Comparison of ENCODE assay signal across 1 cellular context in genomic region chr6:26593278-26594127, GRCh38.
TF ChIP-seq lines count a peak whose summit lies in the region.

No MANE protein-coding gene starts in this region.

TF ChIP-seq in K562, 482 proteins besides CTCF, POLR2A, EP300 and RAD21 (continued from another document and continues in another):
- TF ChIP-seq, protein P1, sequence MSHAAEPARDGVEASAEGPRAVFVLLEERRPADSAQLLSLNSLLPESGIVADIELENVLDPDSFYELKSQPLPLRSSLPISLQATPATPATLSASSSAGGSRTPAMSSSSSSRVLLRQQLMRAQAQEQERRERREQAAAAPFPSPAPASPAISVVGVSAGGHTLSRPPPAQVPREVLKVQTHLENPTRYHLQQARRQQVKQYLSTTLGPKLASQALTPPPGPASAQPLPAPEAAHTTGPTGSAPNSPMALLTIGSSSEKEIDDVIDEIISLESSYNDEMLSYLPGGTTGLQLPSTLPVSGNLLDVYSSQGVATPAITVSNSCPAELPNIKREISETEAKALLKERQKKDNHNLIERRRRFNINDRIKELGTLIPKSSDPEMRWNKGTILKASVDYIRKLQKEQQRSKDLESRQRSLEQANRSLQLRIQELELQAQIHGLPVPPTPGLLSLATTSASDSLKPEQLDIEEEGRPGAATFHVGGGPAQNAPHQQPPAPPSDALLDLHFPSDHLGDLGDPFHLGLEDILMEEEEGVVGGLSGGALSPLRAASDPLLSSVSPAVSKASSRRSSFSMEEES (CRISPR knock-in tag; IDR thresholded peaks at IDR 0.05) = no peak
- TF ChIP-seq, protein P2, sequence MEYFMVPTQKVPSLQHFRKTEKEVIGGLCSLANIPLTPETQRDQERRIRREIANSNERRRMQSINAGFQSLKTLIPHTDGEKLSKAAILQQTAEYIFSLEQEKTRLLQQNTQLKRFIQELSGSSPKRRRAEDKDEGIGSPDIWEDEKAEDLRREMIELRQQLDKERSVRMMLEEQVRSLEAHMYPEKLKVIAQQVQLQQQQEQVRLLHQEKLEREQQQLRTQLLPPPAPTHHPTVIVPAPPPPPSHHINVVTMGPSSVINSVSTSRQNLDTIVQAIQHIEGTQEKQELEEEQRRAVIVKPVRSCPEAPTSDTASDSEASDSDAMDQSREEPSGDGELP (CRISPR knock-in tag; IDR thresholded peaks at IDR 0.05; ENCODE audit: borderline replicate concordance) = peak; percentile 40; the same call in 1 of the 2 replicates
- TF ChIP-seq HDAC2 (IDR thresholded peaks at IDR 0.05) (peak; percentile 56; the same call in 1 of the 2 replicates), BCOR (IDR thresholded peaks at IDR 0.05) (peak; percentile 92), ZNF589 (CRISPR knock-in tag; IDR thresholded peaks at IDR 0.05; ENCODE audit: low read depth) (peak; percentile 88; the same call in 1 of the 2 replicates), ZBTB9 (CRISPR knock-in tag; IDR thresholded peaks at IDR 0.05) (peak; percentile 77), MAX (CRISPR knock-in tag; IDR thresholded peaks at IDR 0.05) (no peak), HDAC3 (IDR thresholded peaks at IDR 0.05; ENCODE audit: borderline replicate concordance, partially characterized antibody) (peak; percentile 6), MBD2 (IDR thresholded peaks at IDR 0.05; ENCODE audit: borderline replicate concordance, low read depth) (no peak), SMAD4 (CRISPR knock-in tag; conservative IDR thresholded peaks at IDR 0.05) (peak; percentile 67; the same call in 1 of the 2 replicates), RFX7 (CRISPR knock-in tag; IDR thresholded peaks at IDR 0.05) (peak; percentile 55; the same call in 1 of the 2 replicates), ZNF507 (tag; conservative IDR thresholded peaks at IDR 0.05) (peak; percentile 51; the same call in 1 of the 2 replicates), ZNF717 (CRISPR knock-in tag; IDR thresholded peaks at IDR 0.05) (peak; percentile 84; the same call in 1 of the 2 replicates), ZNF444 (CRISPR knock-in tag; IDR thresholded peaks at IDR 0.05) (no peak), MEIS2 (IDR thresholded peaks at IDR 0.05; ENCODE audit: partially characterized antibody) (no peak), CEBPB (tag; IDR thresholded peaks at IDR 0.05) (peak; percentile 97; the same call in 1 of the 2 replicates), ZNF609 (CRISPR knock-in tag; IDR thresholded peaks at IDR 0.05; ENCODE audit: borderline replicate concordance) (no peak), MECOM (CRISPR knock-in tag; IDR thresholded peaks at IDR 0.05) (peak; percentile 72), ZBTB34 (CRISPR knock-in tag; IDR thresholded peaks at IDR 0.05) (no peak), TEAD2 (tag; IDR thresholded peaks at IDR 0.05) (peak; percentile 84), HDAC8 (tag; IDR thresholded peaks at IDR 0.05) (peak; percentile 73; the same call in 1 of the 2 replicates), ATF7 (IDR thresholded peaks at IDR 0.05) (peak; percentile 79), RAD51 (IDR thresholded peaks at IDR 0.05; ENCODE audit: borderline replicate concordance, low read depth) (no peak), CGGBP1 (CRISPR knock-in tag; IDR thresholded peaks at IDR 0.05) (no peak), ZNF324 (CRISPR knock-in tag; IDR thresholded peaks at IDR 0.05) (no peak; the same call in 1 of the 2 replicates), NBN (IDR thresholded peaks at IDR 0.05; ENCODE audit: low read depth) (peak; percentile 60), SLC30A9 (CRISPR knock-in tag; IDR thresholded peaks at IDR 0.05) (0 out of 2 replicates have a peak, but pooled peaks have one; percentile 18), BMI1 (IDR thresholded peaks at IDR 0.05; ENCODE audit: low read length) (no peak), ZNF175 (CRISPR knock-in tag; IDR thresholded peaks at IDR 0.05; ENCODE audit: low read depth) (peak; percentile 68; the same call in 1 of the 2 replicates), STAG1 (CRISPR knock-in tag; IDR thresholded peaks at IDR 0.05; ENCODE audit: borderline replicate concordance) (no peak), EHMT2 (IDR thresholded peaks at IDR 0.05) (0 out of 2 replicates have a peak, but pooled peaks have one; percentile 37), SIN3B (IDR thresholded peaks at IDR 0.05; ENCODE audit: low read depth) (no peak), ZNF766 (CRISPR knock-in tag; conservative IDR thresholded peaks at IDR 0.05) (peak; percentile 88), ETS2 (tag; IDR thresholded peaks at IDR 0.05; ENCODE audit: borderline replicate concordance, poor library complexity, severe bottlenecking) (peak; percentile 47), ADNP (tag; IDR thresholded peaks at IDR 0.05) (peak; percentile 98), SAFB (IDR thresholded peaks at IDR 0.05; ENCODE audit: borderline replicate concordance, low read depth, low read length) (no peak), ZBTB7A (IDR thresholded peaks at IDR 0.05; ENCODE audit: borderline replicate concordance, control insufficient read depth, low read depth, low read length) (no peak), PKNOX1 (IDR thresholded peaks at IDR 0.05) (peak; percentile 32), PYGO2 (tag; IDR thresholded peaks at IDR 0.05) (peak; percentile 92), THRAP3 (IDR thresholded peaks at IDR 0.05; ENCODE audit: borderline replicate concordance) (peak; percentile 64; the same call in 1 of the 2 replicates)
- TF ChIP-seq, protein P3, sequence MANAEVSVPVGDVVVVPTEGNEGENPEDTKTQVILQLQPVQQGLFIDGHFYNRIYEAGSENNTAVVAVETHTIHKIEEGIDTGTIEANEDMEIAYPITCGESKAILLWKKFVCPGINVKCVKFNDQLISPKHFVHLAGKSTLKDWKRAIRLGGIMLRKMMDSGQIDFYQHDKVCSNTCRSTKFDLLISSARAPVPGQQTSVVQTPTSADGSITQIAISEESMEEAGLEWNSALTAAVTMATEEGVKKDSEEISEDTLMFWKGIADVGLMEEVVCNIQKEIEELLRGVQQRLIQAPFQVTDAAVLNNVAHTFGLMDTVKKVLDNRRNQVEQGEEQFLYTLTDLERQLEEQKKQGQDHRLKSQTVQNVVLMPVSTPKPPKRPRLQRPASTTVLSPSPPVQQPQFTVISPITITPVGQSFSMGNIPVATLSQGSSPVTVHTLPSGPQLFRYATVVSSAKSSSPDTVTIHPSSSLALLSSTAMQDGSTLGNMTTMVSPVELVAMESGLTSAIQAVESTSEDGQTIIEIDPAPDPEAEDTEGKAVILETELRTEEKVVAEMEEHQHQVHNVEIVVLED (CRISPR knock-in tag; IDR thresholded peaks at IDR 0.05) = peak; percentile 56; the same call in 1 of the 2 replicates
- TF ChIP-seq, protein P4, sequence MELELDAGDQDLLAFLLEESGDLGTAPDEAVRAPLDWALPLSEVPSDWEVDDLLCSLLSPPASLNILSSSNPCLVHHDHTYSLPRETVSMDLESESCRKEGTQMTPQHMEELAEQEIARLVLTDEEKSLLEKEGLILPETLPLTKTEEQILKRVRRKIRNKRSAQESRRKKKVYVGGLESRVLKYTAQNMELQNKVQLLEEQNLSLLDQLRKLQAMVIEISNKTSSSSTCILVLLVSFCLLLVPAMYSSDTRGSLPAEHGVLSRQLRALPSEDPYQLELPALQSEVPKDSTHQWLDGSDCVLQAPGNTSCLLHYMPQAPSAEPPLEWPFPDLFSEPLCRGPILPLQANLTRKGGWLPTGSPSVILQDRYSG (tag; conservative IDR thresholded peaks at IDR 0.05; ENCODE audit: low read depth) = peak; percentile 91
- TF ChIP-seq, protein P5, sequence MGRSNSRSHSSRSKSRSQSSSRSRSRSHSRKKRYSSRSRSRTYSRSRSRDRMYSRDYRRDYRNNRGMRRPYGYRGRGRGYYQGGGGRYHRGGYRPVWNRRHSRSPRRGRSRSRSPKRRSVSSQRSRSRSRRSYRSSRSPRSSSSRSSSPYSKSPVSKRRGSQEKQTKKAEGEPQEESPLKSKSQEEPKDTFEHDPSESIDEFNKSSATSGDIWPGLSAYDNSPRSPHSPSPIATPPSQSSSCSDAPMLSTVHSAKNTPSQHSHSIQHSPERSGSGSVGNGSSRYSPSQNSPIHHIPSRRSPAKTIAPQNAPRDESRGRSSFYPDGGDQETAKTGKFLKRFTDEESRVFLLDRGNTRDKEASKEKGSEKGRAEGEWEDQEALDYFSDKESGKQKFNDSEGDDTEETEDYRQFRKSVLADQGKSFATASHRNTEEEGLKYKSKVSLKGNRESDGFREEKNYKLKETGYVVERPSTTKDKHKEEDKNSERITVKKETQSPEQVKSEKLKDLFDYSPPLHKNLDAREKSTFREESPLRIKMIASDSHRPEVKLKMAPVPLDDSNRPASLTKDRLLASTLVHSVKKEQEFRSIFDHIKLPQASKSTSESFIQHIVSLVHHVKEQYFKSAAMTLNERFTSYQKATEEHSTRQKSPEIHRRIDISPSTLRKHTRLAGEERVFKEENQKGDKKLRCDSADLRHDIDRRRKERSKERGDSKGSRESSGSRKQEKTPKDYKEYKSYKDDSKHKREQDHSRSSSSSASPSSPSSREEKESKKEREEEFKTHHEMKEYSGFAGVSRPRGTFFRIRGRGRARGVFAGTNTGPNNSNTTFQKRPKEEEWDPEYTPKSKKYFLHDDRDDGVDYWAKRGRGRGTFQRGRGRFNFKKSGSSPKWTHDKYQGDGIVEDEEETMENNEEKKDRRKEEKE (IDR thresholded peaks at IDR 0.05; ENCODE audit: borderline replicate concordance in 1 of 2, control insufficient read depth in 1 of 2, low read depth in 2 of 2, low read length in 1 of 2) = no peak
- TF ChIP-seq, protein P6, sequence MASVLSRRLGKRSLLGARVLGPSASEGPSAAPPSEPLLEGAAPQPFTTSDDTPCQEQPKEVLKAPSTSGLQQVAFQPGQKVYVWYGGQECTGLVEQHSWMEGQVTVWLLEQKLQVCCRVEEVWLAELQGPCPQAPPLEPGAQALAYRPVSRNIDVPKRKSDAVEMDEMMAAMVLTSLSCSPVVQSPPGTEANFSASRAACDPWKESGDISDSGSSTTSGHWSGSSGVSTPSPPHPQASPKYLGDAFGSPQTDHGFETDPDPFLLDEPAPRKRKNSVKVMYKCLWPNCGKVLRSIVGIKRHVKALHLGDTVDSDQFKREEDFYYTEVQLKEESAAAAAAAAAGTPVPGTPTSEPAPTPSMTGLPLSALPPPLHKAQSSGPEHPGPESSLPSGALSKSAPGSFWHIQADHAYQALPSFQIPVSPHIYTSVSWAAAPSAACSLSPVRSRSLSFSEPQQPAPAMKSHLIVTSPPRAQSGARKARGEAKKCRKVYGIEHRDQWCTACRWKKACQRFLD (CRISPR knock-in tag; IDR thresholded peaks at IDR 0.05) = peak; percentile 93
